Comparison of ENCODE assay signal across 1 cellular context in the genomic region with DNA sequence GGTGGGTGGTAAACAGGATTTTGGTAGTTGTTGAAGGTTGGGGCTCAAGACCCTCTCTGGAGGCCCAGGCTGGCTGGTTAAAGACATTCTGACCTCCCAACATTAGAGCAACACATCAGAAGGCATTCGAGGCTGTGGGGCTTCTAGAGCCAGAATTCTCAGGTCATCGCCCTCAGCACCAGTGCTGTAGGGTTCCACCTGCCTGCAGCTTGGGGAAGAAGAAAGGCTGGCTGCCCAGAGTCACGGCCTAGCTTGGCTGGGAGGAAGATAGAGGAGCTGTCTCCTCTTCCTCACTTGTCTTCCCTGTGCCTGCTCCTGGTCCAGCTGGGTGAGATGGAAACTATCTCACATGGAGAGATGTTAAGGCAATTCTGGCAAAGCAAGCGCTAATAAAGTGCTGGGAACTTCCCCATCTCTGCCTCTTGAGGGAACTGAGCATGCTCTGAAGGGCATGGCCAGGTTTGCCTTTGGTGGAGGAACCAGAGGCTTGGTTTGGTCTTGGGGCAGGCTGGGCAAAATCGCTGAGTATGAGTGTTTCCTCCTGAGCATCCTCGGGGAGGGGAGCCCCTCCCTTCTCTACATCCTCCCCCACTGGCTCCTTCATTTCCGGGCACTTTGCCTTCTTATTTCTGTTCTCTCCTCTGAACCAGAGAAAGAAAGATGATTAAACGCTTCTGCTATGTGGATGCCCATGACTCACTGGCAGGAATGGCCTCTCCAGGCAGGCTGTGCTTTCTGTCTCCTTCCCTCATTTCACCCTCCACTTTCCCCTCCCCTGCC.
TF ChIP-seq lines count a peak whose summit lies in the region.

No MANE protein-coding gene starts in this region.

TF ChIP-seq in K562, 482 proteins besides CTCF, POLR2A, EP300 and RAD21 (continued from another document):
- TF ChIP-seq, protein P1, sequence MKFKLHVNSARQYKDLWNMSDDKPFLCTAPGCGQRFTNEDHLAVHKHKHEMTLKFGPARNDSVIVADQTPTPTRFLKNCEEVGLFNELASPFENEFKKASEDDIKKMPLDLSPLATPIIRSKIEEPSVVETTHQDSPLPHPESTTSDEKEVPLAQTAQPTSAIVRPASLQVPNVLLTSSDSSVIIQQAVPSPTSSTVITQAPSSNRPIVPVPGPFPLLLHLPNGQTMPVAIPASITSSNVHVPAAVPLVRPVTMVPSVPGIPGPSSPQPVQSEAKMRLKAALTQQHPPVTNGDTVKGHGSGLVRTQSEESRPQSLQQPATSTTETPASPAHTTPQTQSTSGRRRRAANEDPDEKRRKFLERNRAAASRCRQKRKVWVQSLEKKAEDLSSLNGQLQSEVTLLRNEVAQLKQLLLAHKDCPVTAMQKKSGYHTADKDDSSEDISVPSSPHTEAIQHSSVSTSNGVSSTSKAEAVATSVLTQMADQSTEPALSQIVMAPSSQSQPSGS (CRISPR knock-in tag; IDR thresholded peaks at IDR 0.05), result no peak
- TF ChIP-seq ZNF764 (CRISPR knock-in tag; IDR thresholded peaks at IDR 0.05; ENCODE audit: low read depth), result no peak
- no peak for TF ChIP-seq TCF3 (CRISPR knock-in tag; IDR thresholded peaks at IDR 0.05)
- TF ChIP-seq MAFG (tag; conservative IDR thresholded peaks at IDR 0.05), result peak; percentile 62
- TF ChIP-seq CBX3 (IDR thresholded peaks at IDR 0.05; ENCODE audit: borderline replicate concordance in 1 of 2, low read length in 2 of 2), result no peak
- 0 out of 2 replicates have a peak, but pooled peaks have one; percentile 8 for TF ChIP-seq ETV1 (tag; conservative IDR thresholded peaks at IDR 0.05; ENCODE audit: low read depth)
- TF ChIP-seq PPARD (CRISPR knock-in tag; IDR thresholded peaks at IDR 0.05), result no peak
- TF ChIP-seq ELF1 (tag; IDR thresholded peaks at IDR 0.05), result no peak
- TF ChIP-seq KLF6 (CRISPR knock-in tag; IDR thresholded peaks at IDR 0.05; ENCODE audit: borderline replicate concordance), result no peak
- no peak for TF ChIP-seq CXXC5 (CRISPR knock-in tag; IDR thresholded peaks at IDR 0.05)
- TF ChIP-seq ZNF766 (CRISPR knock-in tag; conservative IDR thresholded peaks at IDR 0.05), result no peak
- no peak for TF ChIP-seq RBFOX2 (IDR thresholded peaks at IDR 0.05; ENCODE audit: low read depth, low read length)
- TF ChIP-seq, protein P2, sequence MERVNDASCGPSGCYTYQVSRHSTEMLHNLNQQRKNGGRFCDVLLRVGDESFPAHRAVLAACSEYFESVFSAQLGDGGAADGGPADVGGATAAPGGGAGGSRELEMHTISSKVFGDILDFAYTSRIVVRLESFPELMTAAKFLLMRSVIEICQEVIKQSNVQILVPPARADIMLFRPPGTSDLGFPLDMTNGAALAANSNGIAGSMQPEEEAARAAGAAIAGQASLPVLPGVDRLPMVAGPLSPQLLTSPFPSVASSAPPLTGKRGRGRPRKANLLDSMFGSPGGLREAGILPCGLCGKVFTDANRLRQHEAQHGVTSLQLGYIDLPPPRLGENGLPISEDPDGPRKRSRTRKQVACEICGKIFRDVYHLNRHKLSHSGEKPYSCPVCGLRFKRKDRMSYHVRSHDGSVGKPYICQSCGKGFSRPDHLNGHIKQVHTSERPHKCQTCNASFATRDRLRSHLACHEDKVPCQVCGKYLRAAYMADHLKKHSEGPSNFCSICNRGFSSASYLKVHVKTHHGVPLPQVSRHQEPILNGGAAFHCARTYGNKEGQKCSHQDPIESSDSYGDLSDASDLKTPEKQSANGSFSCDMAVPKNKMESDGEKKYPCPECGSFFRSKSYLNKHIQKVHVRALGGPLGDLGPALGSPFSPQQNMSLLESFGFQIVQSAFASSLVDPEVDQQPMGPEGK (CRISPR knock-in tag; IDR thresholded peaks at IDR 0.05; ENCODE audit: borderline replicate concordance), result no peak
TF ChIP-seq in K562: peak in this region for 5.
